In genomic region chr4:132863619-132864018, GRCh38 we compare ENCODE assay signal across 9 cellular contexts.
"Had no signal": no experiment of that assay in that cellular context is flagged by ENCODE, and none has a peak within 500 bp of the region (broad histone marks: within the 10 kb centered on the region; RNA-seq: fewer than 3 reads in every experiment).

No MANE protein-coding gene starts in this region.

- FAIRE-seq: H1, H54, HTR-8/SVneo had no signal

- DNase-seq: H9, HCEC 1CT, Karpas-422, KBM-7 had no signal

- H3K27ac ChIP-seq: KMS-11 had no signal

- H3K9ac ChIP-seq: KMS-11 had no signal

- H3K4me3 ChIP-seq: GM23338 had no signal

- H3K4me2 ChIP-seq: GM23338, KMS-11 had no signal

- ATAC-seq: GM23338 had no signal
